15 cellular contexts compared by ENCODE assay signal in genomic region chr9:3401556-3401955, GRCh38.
DNase-seq lines count a peak whose midpoint lies in the region; ATAC-seq and TF ChIP-seq lines count a peak whose summit lies in the region.
"Had no signal": no experiment of that assay in that cellular context is flagged by ENCODE, and none has a peak within 500 bp of the region (broad histone marks: within the 10 kb centered on the region; RNA-seq: fewer than 3 reads in every experiment).

No MANE protein-coding gene starts in this region.

- H3K36me3 Mint-ChIP-seq in activated T-cell treated with anti-CD3 and anti-CD28 coated beads, Interleukin-2, amount 50 U/mL, for 24 hours (ENCODE audit: low read depth): peaks cover 23% of the 10 kb centered on the region
- H3K36me3 Mint-ChIP-seq: IgD-negative memory B cell had no signal

- intact Hi-C loops in thyroid gland (cut with DNase I): no loop called here

- H3K27ac Mint-ChIP-seq in activated T-cell treated with anti-CD3 and anti-CD28 coated beads, Interleukin-2, amount 50 U/mL, for 24 hours: no peak overlapping the region

- H3K4me3 ChIP-seq in thyroid gland (replicated peaks in 1 of 3): no peak overlapping the region
- H3K4me3 ChIP-seq: left lung had no signal

- H3K27ac ChIP-seq in thyroid gland: no peak overlapping the region
- H3K27ac ChIP-seq: C4-2B, left lung had no signal

- H3K27me3 Mint-ChIP-seq in activated T-cell treated with anti-CD3 and anti-CD28 coated beads, Interleukin-2, amount 50 U/mL, for 24 hours: no peaks in the 10 kb centered on the region
- H3K27me3 Mint-ChIP-seq: IgD-negative memory B cell had no signal

- TF ChIP-seq CTCF in thyroid gland (IDR thresholded peaks at IDR 0.05): no peak

- no peaks in the 10 kb centered on the region for H3K9me3 ChIP-seq in thyroid gland
- H3K9me3 ChIP-seq: left lung had no signal

- no peak for ATAC-seq in HG03342 (IDR thresholded peaks at IDR 0.05; ENCODE audit: unreplicated experiment)
- ATAC-seq: left lung had no signal

- WGBS in thyroid gland, 2 donors: 83 to 90% methylated on average over 6 of the region's 6 CpGs

- H3K4me1 Mint-ChIP-seq in activated T-cell treated with anti-CD3 and anti-CD28 coated beads, Interleukin-2, amount 50 U/mL, for 24 hours (ENCODE audit: low read depth): peaks cover 67% of the 10 kb centered on the region

- H3K9me3 Mint-ChIP-seq in activated T-cell treated with anti-CD3 and anti-CD28 coated beads, Interleukin-2, amount 50 U/mL, for 24 hours: peaks cover 3% of the 10 kb centered on the region

- no peaks in the 10 kb centered on the region for H3K27me3 ChIP-seq in thyroid gland
- H3K27me3 ChIP-seq: left lung had no signal

- TF ChIP-seq POLR2A in thyroid gland (IDR thresholded peaks at IDR 0.05): no peak

- peak; percentile 78 for DNase-seq in DMS153 (lab: John Stamatoyannopoulos, UW)
- DNase-seq in NCI-H1105 (lab: John Stamatoyannopoulos, UW): peak; percentile 86
- DNase-seq in NCI-H748 treated with DMSO at 0.1 percent for 48 hours (lab: John Stamatoyannopoulos, UW): peak; percentile 94
- DNase-seq in foreskin melanocyte: peak; percentile 17
- no peak for DNase-seq in thyroid gland
- DNase-seq in NCI-H2196 treated with DMSO at 0.1 percent for 48 hours (lab: John Stamatoyannopoulos, UW; ENCODE audit: unreplicated experiment): no peak
- no peak for DNase-seq in activated T-cell treated with anti-CD3 and anti-CD28 coated beads, Interleukin-2, amount 50 U/mL, for 24 hours
- DNase-seq: activated naive CD4-positive, alpha-beta T cell; dermis blood vessel endothelial cell; left lung; occipital lobe; T-helper 1 cell had no signal

- no peaks in the 10 kb centered on the region for H3K36me3 ChIP-seq in thyroid gland
- H3K36me3 ChIP-seq: left lung had no signal

- H3K4me1 ChIP-seq in thyroid gland: no peaks in the 10 kb centered on the region

- H3K4me3 Mint-ChIP-seq in activated T-cell treated with anti-CD3 and anti-CD28 coated beads, Interleukin-2, amount 50 U/mL, for 24 hours: no peak overlapping the region
- H3K4me3 Mint-ChIP-seq: IgD-negative memory B cell had no signal

Comparison
In these comparisons a context has a peak if more than half of its experiments do, and no peak if none do; other contexts are left out.
1. DNase-seq: peak in DMS153 (single experiment), NCI-H1105 (single experiment), NCI-H748 treated with DMSO at 0.1 percent for 48 hours (single experiment) and foreskin melanocyte (single experiment); none in thyroid gland (0 of 2), NCI-H2196 treated with DMSO at 0.1 percent for 48 hours (single experiment) and activated T-cell treated with anti-CD3 and anti-CD28 coated beads, Interleukin-2, amount 50 U/mL, for 24 hours (single experiment).